Comparison of ENCODE assay signal across 15 cellular contexts in genomic region chr10:46093316-46094196, GRCh38. TPM values are rescaled to one million over a fixed set of nuclear protein-coding genes. Genes with fewer than 3 reads are reported as not detected.
DNase-seq lines count a peak whose midpoint lies in the region; ATAC-seq and TF ChIP-seq lines count a peak whose summit lies in the region.
"Not testable (repeated sequence)": the region's sequence is repeated elsewhere in the genome, so short reads cannot be mapped to it uniquely, and the experiment has no call there.
"Had no signal": no experiment of that assay in that cellular context is flagged by ENCODE, and none has a peak within 500 bp of the region (broad histone marks: within the 10 kb centered on the region; RNA-seq: fewer than 3 reads in every experiment).

No MANE protein-coding gene starts in this region.

- H3K4me1 ChIP-seq in CD8-positive, alpha-beta memory T cell (ENCODE audit: insufficient read depth, low read length), result peaks cover 86% of the 10 kb centered on the region
- peaks cover 65% of the 10 kb centered on the region for H3K4me1 ChIP-seq in effector memory CD4-positive, alpha-beta T cell (ENCODE audit: control insufficient read depth, insufficient read depth, low read length, poor library complexity, severe bottlenecking)

- not testable (repeated sequence) for H3K27ac ChIP-seq in CD8-positive, alpha-beta memory T cell (ENCODE audit: low read depth, low read length)
- peak overlapping the region; percentile 42 for H3K27ac ChIP-seq in effector memory CD4-positive, alpha-beta T cell (ENCODE audit: insufficient read depth, low read length, poor library complexity, severe bottlenecking)

- not testable (repeated sequence) for TF ChIP-seq CTCF in activated CD8-positive, alpha-beta T cell treated with anti-CD3 and anti-CD28 coated beads for 36 hours (IDR thresholded peaks at IDR 0.05)

- H3K4me3 ChIP-seq in CD8-positive, alpha-beta memory T cell (ENCODE audit: low read length), result peak overlapping the region; percentile 72
- H3K4me3 ChIP-seq in effector memory CD4-positive, alpha-beta T cell (ENCODE audit: insufficient read depth, low read depth, low read length, poor library complexity, severe bottlenecking), result peak overlapping the region; percentile 35

- H3K4me3 Mint-ChIP-seq in CD8-positive, alpha-beta memory T cell; T-cell; activated CD8-positive, alpha-beta T cell treated with anti-CD3 and anti-CD28 coated beads for 36 hours; naive thymus-derived CD8-positive, alpha-beta T cell: not testable (repeated sequence)

- H3K9me3 Mint-ChIP-seq in CD8-positive, alpha-beta memory T cell; T-cell; activated CD8-positive, alpha-beta T cell treated with anti-CD3 and anti-CD28 coated beads for 36 hours; naive thymus-derived CD8-positive, alpha-beta T cell: not testable (repeated sequence)

- H3K36me3 ChIP-seq in CD8-positive, alpha-beta memory T cell (ENCODE audit: insufficient read depth, low read length); effector memory CD4-positive, alpha-beta T cell (ENCODE audit: control insufficient read depth, insufficient read depth, low read length): not testable (repeated sequence)

- intact Hi-C loops in activated CD8-positive, alpha-beta T cell treated with anti-CD3 and anti-CD28 coated beads for 36 hours (cut with micrococcal nuclease), result loop anchor here (10.0 kb wide), 1 partner anchor 59 kb away; the partner anchor contains the start of gene NCOA4

- peaks cover 3 to 42% (median 6%) of the 10 kb centered on the region in 3 donors for H3K4me1 Mint-ChIP-seq in CD8-positive, alpha-beta memory T cell
- peaks cover 0 to 12% (median 7%) of the 10 kb centered on the region in 3 donors for H3K4me1 Mint-ChIP-seq in T-cell
- not testable (repeated sequence) for H3K4me1 Mint-ChIP-seq in activated CD8-positive, alpha-beta T cell treated with anti-CD3 and anti-CD28 coated beads for 36 hours (ENCODE audit: low read depth)
- H3K4me1 Mint-ChIP-seq in naive thymus-derived CD8-positive, alpha-beta T cell, result peaks cover 4 to 36% (median 7%) of the 10 kb centered on the region in 4 donors

- POLR2A ChIA-PET in CD8-positive, alpha-beta memory T cell (lab: Charles Lee); T-cell (lab: Charles Lee): not testable (repeated sequence)
- POLR2A ChIA-PET in activated CD8-positive, alpha-beta T cell treated with anti-CD3 and anti-CD28 coated beads for 36 hours (lab: Charles Lee), result interaction anchor here (0.7 kb wide), 1 partner anchor 146 kb away, joined by 3 read pairs; no protein-coding TSS in a partner anchor
- POLR2A ChIA-PET in naive thymus-derived CD8-positive, alpha-beta T cell (lab: Charles Lee), result interaction anchor here (0.6 to 3.0 kb wide), 8 partner anchors 11 to 1017 kb away, joined by 3 to 17 read pairs (median 6); no protein-coding TSS in a partner anchor

- not testable (repeated sequence) for H3K36me3 Mint-ChIP-seq in CD8-positive, alpha-beta memory T cell; T-cell; activated CD8-positive, alpha-beta T cell treated with anti-CD3 and anti-CD28 coated beads for 36 hours (ENCODE audit: low read depth); naive thymus-derived CD8-positive, alpha-beta T cell

- CTCF ChIA-PET in CD8-positive, alpha-beta memory T cell (lab: Charles Lee); activated CD8-positive, alpha-beta T cell treated with anti-CD3 and anti-CD28 coated beads for 36 hours (lab: Charles Lee): not testable (repeated sequence)
- CTCF ChIA-PET in T-cell (lab: Charles Lee), result interaction anchor here (0.6 kb wide), 2 partner anchors 60 to 118 kb away, joined by 5 to 7 read pairs; no protein-coding TSS in a partner anchor

- H3K27ac Mint-ChIP-seq in CD8-positive, alpha-beta memory T cell; T-cell; activated CD8-positive, alpha-beta T cell treated with anti-CD3 and anti-CD28 coated beads for 36 hours; naive thymus-derived CD8-positive, alpha-beta T cell: not testable (repeated sequence)

- DNase-seq in CD8-positive, alpha-beta memory T cell, result peak in 1 of 5 donors; percentile 76
- DNase-seq in T-cell (peak in 31 of 34 experiments; percentile 33 to 81 (median 63)), activated gamma-delta T cell treated with Interleukin-2 at 50 U/mL for 16 hours (peak; percentile 24)
- DNase-seq in activated CD8-positive, alpha-beta T cell treated with anti-CD3 and anti-CD28 coated beads for 36 hours, result peak; percentile 80
- peak in 1 of 3 donors; percentile 22 for DNase-seq in effector memory CD4-positive, alpha-beta T cell
- DNase-seq in naive thymus-derived CD8-positive, alpha-beta T cell, result peak in 9 of 10 donors; percentile 49 to 84 (median 67)
- peak; percentile 42 for DNase-seq in stimulated activated CD4-positive, alpha-beta T cell treated with anti-CD3 and anti-CD28 coated beads, Interleukin-4, amount 100 ng/mL, for 1 hour

- ATAC-seq in T-cell (replicated peaks in 1 of 4), result peak; percentile 10 to 80 (median 18)
- ATAC-seq in activated CD8-positive, alpha-beta T cell treated with anti-CD3 and anti-CD28 coated beads for 36 hours, result peak; percentile 62
- ATAC-seq in naive thymus-derived CD8-positive, alpha-beta T cell, result peak; percentile 40 to 70

- H3K27me3 Mint-ChIP-seq in CD8-positive, alpha-beta memory T cell; T-cell; activated CD8-positive, alpha-beta T cell treated with anti-CD3 and anti-CD28 coated beads for 36 hours; naive thymus-derived CD8-positive, alpha-beta T cell: not testable (repeated sequence)

- H3K9me3 ChIP-seq in CD8-positive, alpha-beta memory T cell (ENCODE audit: low read length); effector memory CD4-positive, alpha-beta T cell (ENCODE audit: control insufficient read depth, low read length): not testable (repeated sequence)

- not testable (repeated sequence) for H3K27me3 ChIP-seq in CD8-positive, alpha-beta memory T cell (ENCODE audit: insufficient read depth, low read length, poor library complexity, severe bottlenecking); effector memory CD4-positive, alpha-beta T cell (replicated peaks; ENCODE audit: control insufficient read depth, insufficient read depth, low read length, poor library complexity, severe bottlenecking)

RNA-seq across cellular contexts. Expression of gene MSMB, which starts 47.5 kb away (rescaled TPM):
- total RNA-seq in CD8-positive, alpha-beta memory T cell, result not detected
- polyA plus RNA-seq in CD8-positive, alpha-beta memory T cell, result not detected
- not detected for total RNA-seq in T-cell
- total RNA-seq in activated CD8-positive, alpha-beta T cell treated with anti-CD3 and anti-CD28 coated beads for 36 hours, result not detected
- not detected for total RNA-seq in naive thymus-derived CD8-positive, alpha-beta T cell
- polyA plus RNA-seq in naive thymus-derived CD8-positive, alpha-beta T cell, result not detected
- total RNA-seq: activated CD8-positive, alpha-beta memory T cell treated with anti-CD3 and anti-CD28 coated beads, Interleukin-2, amount 10 ng/mL, durations not matched to agents 7 days and 5 days; foreskin keratinocyte; H4; posterior vena cava; Right ventricle myocardium superior; T-helper 2 cell treated with Interferon-gamma antibody and Interleukin-4, amounts not matched to agents 100 ng/mL and 5 ng/mL, for 36 hours; thoracic aorta had no signal
- polyA plus RNA-seq: adipose tissue, foreskin keratinocyte had no signal
